In genomic region chr9:127129718-127130085, GRCh38 we compare ENCODE assay signal across 17 cellular contexts. TPM values are rescaled to one million over a fixed set of nuclear protein-coding genes. Genes with fewer than 3 reads are reported as not detected.
DNase-seq lines count a peak whose midpoint lies in the region; ATAC-seq and TF ChIP-seq lines count a peak whose summit lies in the region.
"Had no signal": no experiment of that assay in that cellular context is flagged by ENCODE, and none has a peak within 500 bp of the region (broad histone marks: within the 10 kb centered on the region; RNA-seq: fewer than 3 reads in every experiment).

No MANE protein-coding gene starts in this region.

- no peak overlapping the region for H4K8ac ChIP-seq in mesendoderm (ENCODE audit: low read depth, low read length)

- H3K79me1 ChIP-seq in mesendoderm (ENCODE audit: low read length), result no peaks in the 10 kb centered on the region

- TF ChIP-seq CTCF in breast epithelium (IDR thresholded peaks at IDR 0.05) (no peak), upper lobe of right lung (IDR thresholded peaks at IDR 0.05) (no peak), tibial nerve (IDR thresholded peaks at IDR 0.05) (no peak)

- H3K36me3 ChIP-seq in breast epithelium, result no peaks in the 10 kb centered on the region
- no peaks in the 10 kb centered on the region for H3K36me3 ChIP-seq in mesendoderm (ENCODE audit: control insufficient read depth, insufficient read depth, low read length)
- no peaks in the 10 kb centered on the region for H3K36me3 ChIP-seq in upper lobe of right lung
- H3K36me3 ChIP-seq in tibial nerve, result no peaks in the 10 kb centered on the region
- H3K36me3 ChIP-seq: BLaER1, colonic mucosa, WERI-Rb-1 had no signal

- no peaks in the 10 kb centered on the region for H3K4me1 Mint-ChIP-seq in activated T-helper 2 cell treated with anti-CD3 and anti-CD28 coated beads, Interferon-gamma antibody, Interleukin-2, Interleukin-4, amounts not matched to agents 10 μg/mL and 5 μg/mL and 100 μg/mL, durations not matched to agents 14 hours and 24 hours and 36 hours (ENCODE audit: low read depth)

- H3K4me3 ChIP-seq in breast epithelium (no peak overlapping the region), mesendoderm (ENCODE audit: low read length) (no peak overlapping the region), upper lobe of right lung (no peak overlapping the region), tibial nerve (no peak overlapping the region)
- H3K4me3 ChIP-seq: BLaER1, colonic mucosa had no signal

- H3K9me3 Mint-ChIP-seq in activated T-helper 2 cell treated with anti-CD3 and anti-CD28 coated beads, Interferon-gamma antibody, Interleukin-2, Interleukin-4, amounts not matched to agents 10 μg/mL and 5 μg/mL and 100 μg/mL, durations not matched to agents 14 hours and 24 hours and 36 hours, result no peaks in the 10 kb centered on the region
- H3K9me3 Mint-ChIP-seq: T-helper 1 cell treated with Interleukin-12 subunit alpha and Interleukin-12 subunit beta and Interleukin-4 antibody, amounts not matched to agents 30 μg/mL and 1 μg/mL, for 36 hours had no signal

- H3K9ac ChIP-seq in mesendoderm (ENCODE audit: low read length), result no peak overlapping the region
- H3K9ac ChIP-seq: BLaER1 had no signal

- H3K9me3 ChIP-seq in breast epithelium (no peaks in the 10 kb centered on the region), upper lobe of right lung (no peaks in the 10 kb centered on the region), tibial nerve (no peaks in the 10 kb centered on the region)
- H3K9me3 ChIP-seq: BLaER1, colonic mucosa had no signal

- H3K4me2 ChIP-seq in mesendoderm (ENCODE audit: low read length), result no peak overlapping the region
- H3K4me2 ChIP-seq: BLaER1 had no signal

- no peak for TF ChIP-seq POLR2A in breast epithelium (IDR thresholded peaks at IDR 0.05)
- TF ChIP-seq POLR2A in tibial nerve (IDR thresholded peaks at IDR 0.05), result no peak

- DNase-seq in activated effector memory CD4-positive, alpha-beta T cell treated with anti-CD3 and anti-CD28 coated beads, Interleukin-2, amount 50 U/mL, for 16 hours, result peak; percentile 31
- DNase-seq in activated effector memory CD4-positive, alpha-beta T cell treated with Interleukin-2 at 50 U/mL for 16 hours, result no peak
- DNase-seq in breast epithelium (ENCODE audit: low spot score in 2 of 2) (no peak), mesendoderm (no peak), upper lobe of right lung (peak; percentile 59), HuH-7.5 (ENCODE audit: low spot score) (no peak), tibial nerve (ENCODE audit: low spot score in 2 of 2) (no peak)
- DNase-seq in activated T-helper 2 cell treated with anti-CD3 and anti-CD28 coated beads, Interferon-gamma antibody, Interleukin-2, Interleukin-4, amounts not matched to agents 10 μg/mL and 5 μg/mL and 100 μg/mL, durations not matched to agents 14 hours and 24 hours and 36 hours (ENCODE audit: low spot score), result no peak
- DNase-seq: activated CD4-positive, alpha-beta T cell treated with anti-CD3 and anti-CD28 coated beads, Interleukin-2, amount 50 U/mL, for 4 hours; activated naive CD4-positive, alpha-beta T cell treated with Interleukin-2 at 50 U/mL for 16 hours; colonic mucosa; foreskin melanocyte; NCI-H1417 treated with DMSO at 0.1 percent for 48 hours; stimulated activated CD4-positive, alpha-beta T cell treated with anti-CD3 and anti-CD28 coated beads, Interleukin-2, amount 100 ng/mL, for 48 hours; WERI-Rb-1 had no signal

- no peaks in the 10 kb centered on the region for H3K4me1 ChIP-seq in breast epithelium
- H3K4me1 ChIP-seq in mesendoderm (ENCODE audit: control insufficient read depth, low read depth, low read length), result peaks cover 20% of the 10 kb centered on the region
- H3K4me1 ChIP-seq in upper lobe of right lung, result peaks cover 40% of the 10 kb centered on the region
- H3K4me1 ChIP-seq in tibial nerve, result peaks cover 0 to 65% (median 41%) of the 10 kb centered on the region in 4 donors
- H3K4me1 ChIP-seq: colonic mucosa had no signal

- TF ChIP-seq EP300 in tibial nerve (IDR thresholded peaks at IDR 0.05), result no peak

- intact Hi-C loops in breast epithelium (cut with DNase I; ENCODE audit: low total_unique reads) (no loop called here), upper lobe of right lung (cut with DNase I) (no loop called here)
- intact Hi-C loops in activated T-helper 2 cell treated with anti-CD3 and anti-CD28 coated beads, Interferon-gamma antibody, Interleukin-2, Interleukin-4, amounts not matched to agents 10 μg/mL and 5 μg/mL and 100 μg/mL, durations not matched to agents 14 hours and 24 hours and 36 hours (cut with micrococcal nuclease), result no loop called here

- H3K27ac ChIP-seq in breast epithelium, result peak overlapping the region; percentile 14 to 34
- H3K27ac ChIP-seq in mesendoderm (ENCODE audit: low read depth, low read length), result no peak overlapping the region
- H3K27ac ChIP-seq in upper lobe of right lung, result peak overlapping the region; percentile 32
- peak overlapping the region in 2 of 4 donors; percentile 44 to 77 for H3K27ac ChIP-seq in tibial nerve
- H3K27ac ChIP-seq: BLaER1, colonic mucosa had no signal

- no peaks in the 10 kb centered on the region for H3K79me2 ChIP-seq in mesendoderm (ENCODE audit: control insufficient read depth, insufficient read depth, low read length)

- H2BK15ac ChIP-seq in mesendoderm (replicated peaks; ENCODE audit: low read depth), result no peak overlapping the region

- H3K27ac Mint-ChIP-seq in activated T-helper 2 cell treated with anti-CD3 and anti-CD28 coated beads, Interferon-gamma antibody, Interleukin-2, Interleukin-4, amounts not matched to agents 10 μg/mL and 5 μg/mL and 100 μg/mL, durations not matched to agents 14 hours and 24 hours and 36 hours, result no peak overlapping the region
- H3K27ac Mint-ChIP-seq: T-helper 1 cell treated with Interleukin-12 subunit alpha and Interleukin-12 subunit beta and Interleukin-4 antibody, amounts not matched to agents 30 μg/mL and 1 μg/mL, for 36 hours had no signal

- H4K5ac ChIP-seq in mesendoderm (ENCODE audit: low read length), result no peak overlapping the region

- no CpG with 5 or more reads among the region's 3 CpGs for WGBS in mesendoderm (ENCODE audit: extremely low coverage, insufficient coverage, low lambda C conversion rate)
- WGBS in tibial nerve, 2 donors, result 93 to 95% methylated on average over 3 of the region's 3 CpGs

- H3K4me3 Mint-ChIP-seq in activated T-helper 2 cell treated with anti-CD3 and anti-CD28 coated beads, Interferon-gamma antibody, Interleukin-2, Interleukin-4, amounts not matched to agents 10 μg/mL and 5 μg/mL and 100 μg/mL, durations not matched to agents 14 hours and 24 hours and 36 hours (ENCODE audit: low read depth), result no peak overlapping the region
- H3K4me3 Mint-ChIP-seq: T-helper 1 cell treated with Interleukin-12 subunit alpha and Interleukin-12 subunit beta and Interleukin-4 antibody, amounts not matched to agents 30 μg/mL and 1 μg/mL, for 36 hours had no signal

- H3K27me3 ChIP-seq in breast epithelium (no peaks in the 10 kb centered on the region), mesendoderm (ENCODE audit: insufficient read depth, low read length, poor library complexity) (no peaks in the 10 kb centered on the region), upper lobe of right lung (no peaks in the 10 kb centered on the region), tibial nerve (no peaks in the 10 kb centered on the region)
- H3K27me3 ChIP-seq: BLaER1, colonic mucosa had no signal

- peaks cover 33% of the 10 kb centered on the region for H3K27me3 Mint-ChIP-seq in activated T-helper 2 cell treated with anti-CD3 and anti-CD28 coated beads, Interferon-gamma antibody, Interleukin-2, Interleukin-4, amounts not matched to agents 10 μg/mL and 5 μg/mL and 100 μg/mL, durations not matched to agents 14 hours and 24 hours and 36 hours (ENCODE audit: low read depth)

- peak overlapping the region; percentile 43 for H3K18ac ChIP-seq in mesendoderm (ENCODE audit: low read length)

- no peak overlapping the region for H2BK5ac ChIP-seq in mesendoderm (ENCODE audit: low read length)

- no peak overlapping the region for H3K4ac ChIP-seq in mesendoderm (ENCODE audit: low read depth, low read length)

- no peak overlapping the region for H2AK5ac ChIP-seq in mesendoderm (ENCODE audit: low read length)

- H2BK120ac ChIP-seq in mesendoderm (ENCODE audit: low read depth, low read length), result no peak overlapping the region

- no peaks in the 10 kb centered on the region for H3K36me3 Mint-ChIP-seq in activated T-helper 2 cell treated with anti-CD3 and anti-CD28 coated beads, Interferon-gamma antibody, Interleukin-2, Interleukin-4, amounts not matched to agents 10 μg/mL and 5 μg/mL and 100 μg/mL, durations not matched to agents 14 hours and 24 hours and 36 hours (ENCODE audit: low read depth)

- no peak overlapping the region for H3K23ac ChIP-seq in mesendoderm (ENCODE audit: low read length)

- ATAC-seq in upper lobe of right lung, result no peak

- no peak overlapping the region for H3K56ac ChIP-seq in mesendoderm (ENCODE audit: low read length)

RNA-seq across cellular contexts. Expression of gene ANGPTL2, which starts 7.3 kb away (rescaled TPM):
- total RNA-seq in breast epithelium (10 to 100 TPM; 30.9 to 61.8 (median 51.8) TPM), upper lobe of right lung (19.4 TPM), tibial nerve (10 to 100 TPM; 34.5 to 64.1 (median 47.1) TPM)
- 5.8 TPM for polyA plus RNA-seq in mesendoderm (2013, experiment 1 of 2)
- 6.1 TPM for polyA plus RNA-seq in mesendoderm (2013, experiment 2 of 2)
- total RNA-seq in activated T-helper 2 cell treated with anti-CD3 and anti-CD28 coated beads, Interferon-gamma antibody, Interleukin-2, Interleukin-4, amounts not matched to agents 10 μg/mL and 5 μg/mL and 100 μg/mL, durations not matched to agents 14 hours and 24 hours and 36 hours, result not detected in 2 replicates

Comparison
In these comparisons a context has a peak if more than half of its experiments do, and no peak if none do; other contexts are left out.
1. DNase-seq: peak in activated effector memory CD4-positive, alpha-beta T cell treated with anti-CD3 and anti-CD28 coated beads, Interleukin-2, amount 50 U/mL, for 16 hours (single experiment) and upper lobe of right lung (single experiment); none in activated effector memory CD4-positive, alpha-beta T cell treated with Interleukin-2 at 50 U/mL for 16 hours (single experiment), breast epithelium (0 of 2), mesendoderm (single experiment), HuH-7.5 (single experiment), activated T-helper 2 cell treated with anti-CD3 and anti-CD28 coated beads, Interferon-gamma antibody, Interleukin-2, Interleukin-4, amounts not matched to agents 10 μg/mL and 5 μg/mL and 100 μg/mL, durations not matched to agents 14 hours and 24 hours and 36 hours (single experiment) and tibial nerve (0 of 2).
2. RNA of gene ANGPTL2, which starts 7.3 kb away (total RNA-seq): 34.5 to 64.1 TPM in tibial nerve, 30.9 to 61.8 TPM in breast epithelium and 19.4 TPM in upper lobe of right lung (single experiment); not detected in activated T-helper 2 cell treated with anti-CD3 and anti-CD28 coated beads, Interferon-gamma antibody, Interleukin-2, Interleukin-4, amounts not matched to agents 10 μg/mL and 5 μg/mL and 100 μg/mL, durations not matched to agents 14 hours and 24 hours and 36 hours; every median in the first group is over 10 times any median in the second.